8 cellular contexts compared by ENCODE assay signal in genomic region chr3:185175370-185175987, GRCh38. TPM values are rescaled to one million over a fixed set of nuclear protein-coding genes. Genes with fewer than 3 reads are reported as not detected.
DNase-seq lines count a peak whose midpoint lies in the region; ATAC-seq lines count a peak whose summit lies in the region.
"Had no signal": no experiment of that assay in that cellular context is flagged by ENCODE, and none has a peak within 500 bp of the region (broad histone marks: within the 10 kb centered on the region; RNA-seq: fewer than 3 reads in every experiment).

No MANE protein-coding gene starts in this region.

- no peaks in the 10 kb centered on the region for H3K27me3 ChIP-seq in rectal smooth muscle tissue (ENCODE audit: control insufficient read depth, insufficient read depth, low read length)

- peak; percentile 25 for DNase-seq in SHP77 treated with DMSO at 0.1 percent for 48 hours (lab: John Stamatoyannopoulos, UW)
- DNase-seq in cardiac septum (ENCODE audit: low spot score): peak; percentile 78
- DNase-seq in NCI-H345 (lab: John Stamatoyannopoulos, UW): no peak

- peak overlapping the region; percentile 44 for H3K27ac ChIP-seq in rectal smooth muscle tissue (ENCODE audit: low read depth, low read length)
- H3K27ac ChIP-seq: VCaP had no signal

- peak overlapping the region; percentile 51 for H3K4me3 ChIP-seq in rectal smooth muscle tissue (ENCODE audit: low read length)

- ATAC-seq in GM19035 (IDR thresholded peaks at IDR 0.05; ENCODE audit: unreplicated experiment): peak; percentile 77
- peak; percentile 65 for ATAC-seq in HG03280 (IDR thresholded peaks at IDR 0.05; ENCODE audit: unreplicated experiment)
- ATAC-seq in GM18520 (IDR thresholded peaks at IDR 0.05; ENCODE audit: unreplicated experiment): no peak

- no peaks in the 10 kb centered on the region for H3K36me3 ChIP-seq in rectal smooth muscle tissue (ENCODE audit: control insufficient read depth, insufficient read depth, low read length)

- intact Hi-C loops in cardiac septum (cut with DNase I): no loop called here

- no peak overlapping the region for H3K9ac ChIP-seq in rectal smooth muscle tissue (ENCODE audit: low read length)

- no peaks in the 10 kb centered on the region for H3K4me1 ChIP-seq in rectal smooth muscle tissue (ENCODE audit: control insufficient read depth, insufficient read depth, low read length)

RNA-seq across cellular contexts. Expression of gene C3orf70, which starts 22.6 kb away (rescaled TPM):
- 2.2 TPM for total RNA-seq in cardiac septum
